In the genomic region with DNA sequence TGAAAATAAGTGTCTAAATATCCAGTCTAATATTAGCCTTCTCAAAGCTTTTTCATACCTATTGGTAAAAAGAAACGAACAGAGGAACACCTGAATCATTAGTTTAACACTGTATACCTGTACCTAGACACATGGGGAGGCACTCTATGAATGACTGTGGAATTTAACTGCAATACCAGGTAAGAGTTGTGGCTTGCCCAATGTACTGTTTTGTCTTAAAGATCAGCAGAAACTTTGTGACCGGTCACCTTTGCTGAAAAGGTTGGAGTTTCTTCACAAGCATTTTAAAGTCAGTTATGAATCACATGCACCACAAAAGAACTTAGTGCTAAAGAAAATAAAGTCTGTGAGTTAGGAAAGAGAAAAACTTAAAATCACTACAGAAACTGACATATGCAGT, we compare ENCODE assay signal across 30 cellular contexts. TPM values are rescaled to one million over a fixed set of nuclear protein-coding genes. Genes with fewer than 3 reads are reported as not detected.
DNase-seq lines count a peak whose midpoint lies in the region; ATAC-seq and TF ChIP-seq lines count a peak whose summit lies in the region.
"Had no signal": no experiment of that assay in that cellular context is flagged by ENCODE, and none has a peak within 500 bp of the region (broad histone marks: within the 10 kb centered on the region; RNA-seq: fewer than 3 reads in every experiment).

No MANE protein-coding gene starts in this region.

- H3K27ac Mint-ChIP-seq in MCF 10A (ENCODE audit: low read depth, unreplicated experiment) (no peak overlapping the region), neural progenitor cell (no peak overlapping the region)
- H3K27ac Mint-ChIP-seq: activated CD4-positive, alpha-beta T cell treated with anti-CD3 and anti-CD28 coated beads, Interleukin-2, amount 10 ng/mL, durations not matched to agents 24 days and 14 days; T-helper 2 cell treated with Interferon-gamma antibody and Interleukin-4, amounts not matched to agents 5 μg/mL and 100 μg/mL, for 36 hours had no signal

- CTCF ChIA-PET in MCF 10A (lab: Yijun Ruan, JAX), result interaction anchor here (0.6 to 2.1 kb wide), 4 partner anchors 13 to 1111 kb away, joined by 3 to 10 read pairs (median 4); no protein-coding TSS in a partner anchor
- CTCF ChIA-PET in PC-3 (lab: Charles Lee), result no interaction called here

- WGBS in spleen, 5 donors, result 89 to 95% (median 90%) methylated on average over 2 of the region's 2 CpGs

- H3K79me2 ChIP-seq in PC-3 (ENCODE audit: low read length) (peaks cover 73% of the 10 kb centered on the region), neural progenitor cell (ENCODE audit: low read depth) (peaks cover 68% of the 10 kb centered on the region)

- H3K9ac ChIP-seq in PC-3 (ENCODE audit: low read length), result no peak overlapping the region
- no peak overlapping the region for H3K9ac ChIP-seq in skeletal muscle satellite cell (ENCODE audit: low read depth, low read length)
- H3K9ac ChIP-seq in neural progenitor cell, result no peak overlapping the region

- no peak overlapping the region for H2AFZ ChIP-seq in PC-3 (ENCODE audit: low read length)
- H2AFZ ChIP-seq in neural progenitor cell (replicated peaks), result no peak overlapping the region

- TF ChIP-seq CTCF in MCF 10A (IDR thresholded peaks at IDR 0.05; ENCODE audit: unreplicated experiment) (no peak), breast epithelium (IDR thresholded peaks at IDR 0.05) (no peak), PC-3 (conservative IDR thresholded peaks at IDR 0.05; ENCODE audit: low read depth, low read length) (no peak), neural progenitor cell (IDR thresholded peaks at IDR 0.05) (no peak), spleen (IDR thresholded peaks at IDR 0.05 in 8 of 11, conservative IDR thresholded peaks at IDR 0.05 in 3 of 11) (no peak)

- peaks cover 6% of the 10 kb centered on the region for H3K36me3 Mint-ChIP-seq in MCF 10A (ENCODE audit: insufficient read depth, unreplicated experiment)
- peaks cover 3% of the 10 kb centered on the region for H3K36me3 Mint-ChIP-seq in neural progenitor cell

- H3K4me1 ChIP-seq in breast epithelium (peaks cover 0 to 3% of the 10 kb centered on the region in 2 donors), PC-3 (ENCODE audit: insufficient read depth, low read length) (peaks cover 21% of the 10 kb centered on the region), skeletal muscle satellite cell (ENCODE audit: control insufficient read depth, insufficient read depth, low read length) (peaks cover 35% of the 10 kb centered on the region), neural progenitor cell (peaks cover 15% of the 10 kb centered on the region), spleen (peaks cover 38 to 75% (median 58%) of the 10 kb centered on the region in 6 donors)

- no peaks in the 10 kb centered on the region for H3K9me2 ChIP-seq in PC-3 (replicated peaks; ENCODE audit: low read length)

- H3K9me3 Mint-ChIP-seq in MCF 10A (ENCODE audit: unreplicated experiment) (no peaks in the 10 kb centered on the region), neural progenitor cell (no peaks in the 10 kb centered on the region)
- H3K9me3 Mint-ChIP-seq: activated T-cell treated with anti-CD3 and anti-CD28 coated beads, Interleukin-2, amount 50 U/mL, for 4 hours had no signal

- H4K20me1 ChIP-seq in PC-3 (ENCODE audit: low read length) (peaks cover 14% of the 10 kb centered on the region), neural progenitor cell (ENCODE audit: low read depth) (peaks cover 15% of the 10 kb centered on the region)

- H3F3A ChIP-seq in PC-3 (ENCODE audit: low read length, unreplicated experiment) (no peaks in the 10 kb centered on the region), neural progenitor cell (ENCODE audit: low read depth) (peaks cover 22% of the 10 kb centered on the region)

- H3K27me3 Mint-ChIP-seq in MCF 10A (ENCODE audit: insufficient read depth, unreplicated experiment) (no peaks in the 10 kb centered on the region), neural progenitor cell (ENCODE audit: insufficient read depth, low read depth) (no peaks in the 10 kb centered on the region)
- H3K27me3 Mint-ChIP-seq: activated CD4-positive, alpha-beta T cell treated with anti-CD3 and anti-CD28 coated beads, Interleukin-2, amount 10 ng/mL, durations not matched to agents 24 days and 14 days had no signal

- POLR2A ChIA-PET in MCF 10A (lab: Yijun Ruan, JAX), result interaction anchor here (0.7 kb wide), 1 partner anchor 36 kb away, joined by 3 read pairs; a partner anchor contains a TSS
- POLR2A ChIA-PET in PC-3 (lab: Charles Lee; ENCODE audit: unreplicated experiment), result no interaction called here

- H3K4me3 Mint-ChIP-seq in MCF 10A (ENCODE audit: unreplicated experiment) (peak overlapping the region; percentile 83), neural progenitor cell (no peak overlapping the region)

- H3K36me3 ChIP-seq in breast epithelium (no peaks in the 10 kb centered on the region), PC-3 (ENCODE audit: low read depth, low read length) (no peaks in the 10 kb centered on the region), skeletal muscle satellite cell (ENCODE audit: insufficient read depth, low read length) (no peaks in the 10 kb centered on the region), neural progenitor cell (no peaks in the 10 kb centered on the region), spleen (peaks cover 0 to 28% (median 2%) of the 10 kb centered on the region in 6 donors)
- H3K36me3 ChIP-seq: WERI-Rb-1 had no signal

- ATAC-seq in PC-3 (no peak), esophagus mucosa (peak; percentile 67), GM19467 (IDR thresholded peaks at IDR 0.05; ENCODE audit: unreplicated experiment) (no peak)
- ATAC-seq: A549; activated T-cell treated with anti-CD3 and anti-CD28 coated beads, Interleukin-2, amount 50 U/mL, for 4 hours; HCT116; heart right ventricle had no signal

- H3K27me3 ChIP-seq in breast epithelium (no peaks in the 10 kb centered on the region), PC-3 (ENCODE audit: low read length) (no peaks in the 10 kb centered on the region), skeletal muscle satellite cell (ENCODE audit: control insufficient read depth, insufficient read depth, low read length) (no peaks in the 10 kb centered on the region), neural progenitor cell (no peaks in the 10 kb centered on the region), spleen (replicated peaks in 1 of 7) (no peaks in the 10 kb centered on the region)
- H3K27me3 ChIP-seq: heart right ventricle, MG63, tibial nerve had no signal

- peak overlapping the region; percentile 97 for H3K4me2 ChIP-seq in PC-3 (ENCODE audit: low read length)
- peak overlapping the region; percentile 92 for H3K4me2 ChIP-seq in skeletal muscle satellite cell (ENCODE audit: low read length)
- no peak overlapping the region for H3K4me2 ChIP-seq in neural progenitor cell

- no peaks in the 10 kb centered on the region for H3K9me3 ChIP-seq in breast epithelium
- H3K9me3 ChIP-seq in PC-3 (ENCODE audit: low read length), result no peaks in the 10 kb centered on the region
- no peaks in the 10 kb centered on the region for H3K9me3 ChIP-seq in skeletal muscle satellite cell (replicated peaks; ENCODE audit: low read length)
- H3K9me3 ChIP-seq in neural progenitor cell (ENCODE audit: low read depth), result no peaks in the 10 kb centered on the region
- H3K9me3 ChIP-seq in spleen, result no peaks in the 10 kb centered on the region
- H3K9me3 ChIP-seq: A549, heart right ventricle, MG63, tibial nerve had no signal

- BruUV-seq in MCF 10A (replicated peaks; lab: Mats Ljungman, UMichigan) (no TSS peak), PC-3 (replicated peaks; lab: Mats Ljungman, UMichigan) (no TSS peak)

- H3K4me1 Mint-ChIP-seq in MCF 10A (ENCODE audit: insufficient read depth, unreplicated experiment) (peaks cover 29% of the 10 kb centered on the region), neural progenitor cell (peaks cover 20% of the 10 kb centered on the region)

- TF ChIP-seq POLR2A in breast epithelium (IDR thresholded peaks at IDR 0.05) (no peak), spleen (IDR thresholded peaks at IDR 0.05) (no peak)

- H3K27ac ChIP-seq in breast epithelium (no peak overlapping the region), PC-3 (ENCODE audit: low read length) (no peak overlapping the region), neural progenitor cell (no peak overlapping the region), spleen (no peak overlapping the region)
- H3K27ac ChIP-seq: A549, coronary artery, heart right ventricle, skin epidermis, tibial nerve, WERI-Rb-1 had no signal

- no peak for DNase-seq in MCF 10A (ENCODE audit: unreplicated experiment)
- DNase-seq in breast epithelium (ENCODE audit: low spot score in 2 of 2), result no peak
- no peak for DNase-seq in PC-3
- DNase-seq in neural progenitor cell (ENCODE audit: low spot score), result no peak
- no peak for DNase-seq in spleen
- DNase-seq: activated CD4-positive, alpha-beta T cell treated with anti-CD3 and anti-CD28 coated beads, Interleukin-2, amount 10 ng/mL, durations not matched to agents 24 days and 14 days; activated gamma-delta T cell treated with Interleukin-2 at 50 U/mL for 16 hours; activated T-cell treated with anti-CD3 and anti-CD28 coated beads, Interleukin-2, amount 50 U/mL, for 4 hours; AML-193; amniotic stem cell; DMS53; effector memory CD4-positive, alpha-beta T cell; foreskin melanocyte; GDM1; heart right ventricle; MG63; NCI-H1417; NCI-H2081 treated with DMSO at 0.1 percent for 48 hours; NCI-H748 treated with DMSO at 0.1 percent for 48 hours; occipital lobe; WERI-Rb-1 had no signal

- intact Hi-C loops in MCF 10A (cut with micrococcal nuclease) (no loop called here), breast epithelium (cut with DNase I; ENCODE audit: low total_unique reads) (no loop called here), PC-3 (cut with micrococcal nuclease) (no loop called here), spleen (cut with DNase I; ENCODE audit: low total_unique reads) (no loop called here)

- H3K4me3 ChIP-seq in breast epithelium (no peak overlapping the region), PC-3 (ENCODE audit: low read length) (peak overlapping the region; percentile 93), skeletal muscle satellite cell (ENCODE audit: low read length) (no peak overlapping the region), neural progenitor cell (no peak overlapping the region), spleen (no peak overlapping the region)
- H3K4me3 ChIP-seq: A549, coronary artery, MG63, skin epidermis, tibial nerve had no signal

RNA-seq across cellular contexts. Expression of a gene that starts 2.4 kb away (rescaled TPM):
- total RNA-seq in MCF 10A (2022), result 43.9 and 48.5 TPM in 2 replicates
- 10 to 100 TPM; 12.6 to 15.7 (median 15.7) TPM for total RNA-seq in breast epithelium
- 6.6 and 14.4 TPM in 2 replicates for total RNA-seq in PC-3 (2014; rRNA removed)
- total RNA-seq in esophagus mucosa, result 38.2 TPM
- total RNA-seq in skeletal muscle satellite cell (2012; rRNA removed), result 7.9 and 11.4 TPM in 2 replicates
- total RNA-seq in neural progenitor cell (ENCODE audit: low replicate concordance), result 19.7 and 20.6 TPM in 2 replicates
- total RNA-seq in spleen, result 10 to 100 TPM; 23.3 to 59.9 (median 52.3) TPM
- 1 to 10 TPM; 3.7 to 5.2 (median 4.2) TPM for polyA plus RNA-seq in spleen

RNA-seq across cellular contexts. Expression of a gene that starts 36.2 kb away (rescaled TPM):
- total RNA-seq in MCF 10A (2022) (10.3 and 10.7 TPM in 2 replicates), breast epithelium (10 to 100 TPM in 1 of 3 donors, 1 to 10 TPM in 2; 7.9 to 11.1 (median 8.6) TPM), PC-3 (2014; rRNA removed) (6.9 and 7.2 TPM in 2 replicates), esophagus mucosa (3.3 TPM), neural progenitor cell (ENCODE audit: low replicate concordance) (22.0 and 33.6 TPM in 2 replicates), spleen (10 to 100 TPM in 1 of 7 donors, 1 to 10 TPM in 6; 3.4 to 12.7 (median 5.9) TPM)
- total RNA-seq in skeletal muscle satellite cell (2012; rRNA removed), result 5.9 and 7.9 TPM in 2 replicates
- 1 to 10 TPM; 3.7 to 4.5 (median 4.0) TPM for polyA plus RNA-seq in spleen
